8 cellular contexts compared by ENCODE assay signal in the genomic region with DNA sequence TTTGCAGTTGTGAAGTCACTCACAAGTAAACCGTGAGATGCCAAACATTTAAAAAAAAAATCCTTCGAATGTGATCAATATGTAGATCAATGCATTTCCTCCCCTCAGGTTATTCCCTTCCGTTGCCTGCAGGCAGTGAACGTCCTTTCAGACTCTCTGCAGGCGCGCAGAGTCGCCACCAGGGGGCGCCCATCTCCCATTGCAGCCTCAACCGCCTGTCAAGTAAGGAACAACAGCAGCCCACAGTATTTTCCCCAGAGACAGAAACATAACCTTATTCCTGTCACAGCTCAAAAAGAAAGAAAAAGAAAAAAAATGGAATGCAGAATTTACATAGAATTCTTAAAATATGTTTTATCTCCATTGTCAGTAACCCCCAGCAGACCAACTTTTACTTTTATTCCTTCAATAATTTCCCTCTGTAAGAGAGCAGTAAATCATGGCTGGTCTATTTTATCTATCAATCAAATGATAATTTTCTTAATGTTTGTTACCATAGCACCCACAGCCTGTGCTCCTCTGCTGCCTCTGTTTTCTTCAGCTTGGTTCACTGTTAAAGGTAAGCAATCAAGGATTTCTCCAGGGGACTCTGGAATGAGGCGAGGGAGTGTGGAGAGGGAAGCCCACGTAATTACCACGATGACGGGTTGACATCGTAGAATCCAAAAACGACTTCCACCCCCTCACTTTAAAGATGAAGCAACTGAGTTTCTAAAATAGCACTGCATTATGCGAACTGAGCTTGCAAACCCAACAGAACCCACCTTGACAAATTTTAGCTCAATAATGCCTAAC.
DNase-seq lines count a peak whose midpoint lies in the region; ATAC-seq and TF ChIP-seq lines count a peak whose summit lies in the region.

No MANE protein-coding gene starts in this region.

- H3K4me3 ChIP-seq in WI38 (ENCODE audit: low read depth, low read length) = no peak overlapping the region
- no peak overlapping the region for H3K4me3 ChIP-seq in cardiac fibroblast (replicated peaks in 1 of 2; ENCODE audit: low read depth in 2 of 2, low read length in 2 of 2)

- in situ Hi-C loops in ACHN (cut with HindIII; ENCODE audit: low pct_ligation_motif_present, low pct_unique_long_range_greater_than_20kb, low sequenced_read_pairs) = no loop called here

- ATAC-seq in GM18502 (IDR thresholded peaks at IDR 0.05; ENCODE audit: poor library complexity, unreplicated experiment) = peak; percentile 98
- peak; percentile 95 for ATAC-seq in HG02870 (IDR thresholded peaks at IDR 0.05; ENCODE audit: unreplicated experiment)

- peak; percentile 97 for TF ChIP-seq CTCF in WI38 (IDR thresholded peaks at IDR 0.05; ENCODE audit: low read depth, low read length)
- peak; percentile 98 for TF ChIP-seq CTCF in cardiac fibroblast (IDR thresholded peaks at IDR 0.05; ENCODE audit: low read depth, low read length)

- peak; percentile 61 for DNase-seq in ACHN
- peak; percentile 75 for DNase-seq in NCI-H1436 (lab: John Stamatoyannopoulos, UW)
- DNase-seq in cardiac fibroblast (ENCODE audit: low read depth in 2 of 2) = peak; percentile 65 to 75
- DNase-seq in kidney tubule cell (ENCODE audit: low spot score) = peak; percentile 60
- peak; percentile 12 to 47 for DNase-seq in stimulated activated CD4-positive, alpha-beta T cell treated with anti-CD3 and anti-CD28 coated beads, Interleukin-4, amount 100 ng/mL, for 4 hours
